21 cellular contexts compared by ENCODE assay signal in genomic region chr14:99342906-99343305, GRCh38.
A peak's percentile ranks its signal among the peaks of the same experiment; 100 is the strongest.
DNase-seq lines count a peak whose midpoint lies in the region; ATAC-seq and TF ChIP-seq lines count a peak whose summit lies in the region.
"Had no signal": no experiment of that assay in that cellular context is flagged by ENCODE, and none has a peak within 500 bp of the region (broad histone marks: within the 10 kb centered on the region; RNA-seq: fewer than 3 reads in every experiment).

No MANE protein-coding gene starts in this region.

- no peaks in the 10 kb centered on the region for H3K9me2 ChIP-seq in Karpas-422 (replicated peaks; ENCODE audit: insufficient read depth, low read length)

- no peaks in the 10 kb centered on the region for H3K36me3 Mint-ChIP-seq in activated naive CD4-positive, alpha-beta T cell treated with anti-CD3 and anti-CD28 coated beads, Interleukin-2, amount 50 U/mL, for 24 hours
- no peaks in the 10 kb centered on the region for H3K36me3 Mint-ChIP-seq in activated naive CD4-positive, alpha-beta T cell treated with anti-CD3 and anti-CD28 coated beads, Interleukin-2, amount 50 U/mL, for 72 hours
- no peaks in the 10 kb centered on the region for H3K36me3 Mint-ChIP-seq in neural crest cell (ENCODE audit: low read depth)
- H3K36me3 Mint-ChIP-seq in progenitor cell of endocrine pancreas (ENCODE audit: insufficient read depth): no peaks in the 10 kb centered on the region
- H3K36me3 Mint-ChIP-seq in CD4-positive, alpha-beta memory T cell: no peaks in the 10 kb centered on the region
- H3K36me3 Mint-ChIP-seq: CD14-positive monocyte; CD4-positive, CD25-positive, alpha-beta regulatory T cell; CD8-positive, alpha-beta T cell had no signal

- H3K79me2 ChIP-seq in Karpas-422 (ENCODE audit: low read length): no peaks in the 10 kb centered on the region

- WGBS in aorta, 2 donors: 87 to 95% methylated on average over 7 of the region's 7 CpGs

- no peak overlapping the region for H3K27ac ChIP-seq in aorta (ENCODE audit: low read depth in 1 of 2, low read length in 2 of 2)
- H3K27ac ChIP-seq in CD4-positive, alpha-beta memory T cell (ENCODE audit: low read depth, low read length): no peak overlapping the region
- H3K27ac ChIP-seq in Karpas-422 (ENCODE audit: low read length): no peak overlapping the region
- H3K27ac ChIP-seq: 22Rv1, A549, BLaER1 had no signal

- peaks cover 9% of the 10 kb centered on the region for H3K27me3 Mint-ChIP-seq in activated naive CD4-positive, alpha-beta T cell treated with anti-CD3 and anti-CD28 coated beads, Interleukin-2, amount 50 U/mL, for 24 hours
- H3K27me3 Mint-ChIP-seq in neural crest cell (ENCODE audit: low read depth) (peaks cover 11% of the 10 kb centered on the region), progenitor cell of endocrine pancreas (peaks cover 18% of the 10 kb centered on the region)
- H3K27me3 Mint-ChIP-seq in CD4-positive, alpha-beta memory T cell: peaks cover 15 to 30% of the 10 kb centered on the region in 2 donors

- no peak overlapping the region for H3K9ac ChIP-seq in Karpas-422 (ENCODE audit: low read length)
- H3K9ac ChIP-seq: BLaER1 had no signal

- H3K4me3 ChIP-seq in aorta (ENCODE audit: low read length in 2 of 2): no peak overlapping the region
- H3K4me3 ChIP-seq in CD4-positive, alpha-beta memory T cell (ENCODE audit: low read length in 2 of 2): no peak overlapping the region
- no peak overlapping the region for H3K4me3 ChIP-seq in Karpas-422 (ENCODE audit: low read length)
- H3K4me3 ChIP-seq: A549, BLaER1 had no signal

- TF ChIP-seq CTCF in neural crest cell (conservative IDR thresholded peaks at IDR 0.05) (no peak), progenitor cell of endocrine pancreas (IDR thresholded peaks at IDR 0.05; ENCODE audit: unreplicated experiment) (no peak)

- H3K27me3 ChIP-seq in aorta (ENCODE audit: control insufficient read depth in 1 of 2, insufficient read depth in 2 of 2, low read length in 1 of 2) (no peaks in the 10 kb centered on the region), Karpas-422 (ENCODE audit: low read length) (peaks cover 8% of the 10 kb centered on the region)
- H3K27me3 ChIP-seq in CD4-positive, alpha-beta memory T cell (ENCODE audit: insufficient read depth, low read length): no peaks in the 10 kb centered on the region
- H3K27me3 ChIP-seq: BLaER1 had no signal

- H3K9me3 ChIP-seq in aorta (ENCODE audit: control insufficient read depth, low read length): no peaks in the 10 kb centered on the region
- no peaks in the 10 kb centered on the region for H3K9me3 ChIP-seq in CD4-positive, alpha-beta memory T cell (ENCODE audit: control insufficient read depth in 1 of 2, low read length in 2 of 2)
- no peaks in the 10 kb centered on the region for H3K9me3 ChIP-seq in Karpas-422 (ENCODE audit: low read length)
- H3K9me3 ChIP-seq: Caco-2 had no signal

- no peak overlapping the region for H2AFZ ChIP-seq in Karpas-422 (ENCODE audit: low read length)

- POLR2A ChIA-PET in CD4-positive, alpha-beta memory T cell (lab: Charles Lee; ENCODE audit: partially characterized antibody): no interaction called here

- CTCF ChIA-PET in CD4-positive, alpha-beta memory T cell (lab: Charles Lee; ENCODE audit: partially characterized antibody): no interaction called here

- H3K36me3 ChIP-seq in aorta (ENCODE audit: control insufficient read depth in 1 of 2, insufficient read depth in 2 of 2, low read length in 1 of 2) (no peaks in the 10 kb centered on the region), Karpas-422 (ENCODE audit: insufficient read depth, low read length) (no peaks in the 10 kb centered on the region)
- H3K36me3 ChIP-seq in CD4-positive, alpha-beta memory T cell (ENCODE audit: insufficient read depth, low read length): no peaks in the 10 kb centered on the region
- H3K36me3 ChIP-seq: BLaER1 had no signal

- ATAC-seq in activated naive CD4-positive, alpha-beta T cell treated with anti-CD3 and anti-CD28 coated beads, Interleukin-2, amount 50 U/mL, for 72 hours: no peak
- no peak for ATAC-seq in aorta (ENCODE audit: low FRiP score)
- ATAC-seq: A549; CD8-positive, alpha-beta T cell had no signal

- no peaks in the 10 kb centered on the region for H3K9me3 Mint-ChIP-seq in activated naive CD4-positive, alpha-beta T cell treated with anti-CD3 and anti-CD28 coated beads, Interleukin-2, amount 50 U/mL, for 24 hours
- no peaks in the 10 kb centered on the region for H3K9me3 Mint-ChIP-seq in activated naive CD4-positive, alpha-beta T cell treated with anti-CD3 and anti-CD28 coated beads, Interleukin-2, amount 50 U/mL, for 72 hours
- peaks cover 7% of the 10 kb centered on the region for H3K9me3 Mint-ChIP-seq in neural crest cell
- peaks cover 4% of the 10 kb centered on the region for H3K9me3 Mint-ChIP-seq in progenitor cell of endocrine pancreas (ENCODE audit: low read depth)
- H3K9me3 Mint-ChIP-seq in CD4-positive, alpha-beta memory T cell: peaks cover 0 to 5% (median 3%) of the 10 kb centered on the region in 8 donors

- H4K20me1 ChIP-seq in Karpas-422 (ENCODE audit: insufficient read depth, low read depth, low read length): no peaks in the 10 kb centered on the region
- H4K20me1 ChIP-seq: BLaER1 had no signal

- no peaks in the 10 kb centered on the region for H3K4me1 ChIP-seq in aorta (ENCODE audit: control insufficient read depth in 1 of 2, insufficient read depth in 2 of 2, low read length in 2 of 2)
- no peaks in the 10 kb centered on the region for H3K4me1 ChIP-seq in CD4-positive, alpha-beta memory T cell (ENCODE audit: insufficient read depth, low read length)
- H3K4me1 ChIP-seq in Karpas-422 (ENCODE audit: low read length): no peaks in the 10 kb centered on the region
- H3K4me1 ChIP-seq: A549, BLaER1 had no signal

- DNase-seq in activated naive CD4-positive, alpha-beta T cell treated with anti-CD3 and anti-CD28 coated beads, Interleukin-2, amount 50 U/mL, for 72 hours (ENCODE audit: low spot score in 2 of 2): no peak
- DNase-seq in neural crest cell (ENCODE audit: low read depth, low spot score) (no peak), progenitor cell of endocrine pancreas (ENCODE audit: low spot score, unreplicated experiment) (no peak), aorta (peak; percentile 34 to 39), NAMALWA (ENCODE audit: low spot score) (no peak), Karpas-422 (no peak)
- no peak for DNase-seq in CD4-positive, alpha-beta memory T cell
- DNase-seq: AML-193; C1 segment of cervical spinal cord; Caco-2; Calu3; CD4-positive, CD25-positive, alpha-beta regulatory T cell; CD8-positive, alpha-beta T cell; DMS79 treated with DMSO at 0.1 percent for 48 hours; GF-D8 had no signal

- intact Hi-C loops in aorta (cut with DNase I): no loop called here
- intact Hi-C loops in CD4-positive, alpha-beta memory T cell (cut with micrococcal nuclease): no loop called here

- peak overlapping the region; percentile 20 for H3K27ac Mint-ChIP-seq in activated naive CD4-positive, alpha-beta T cell treated with anti-CD3 and anti-CD28 coated beads, Interleukin-2, amount 50 U/mL, for 24 hours
- H3K27ac Mint-ChIP-seq in activated naive CD4-positive, alpha-beta T cell treated with anti-CD3 and anti-CD28 coated beads, Interleukin-2, amount 50 U/mL, for 72 hours: no peak overlapping the region
- H3K27ac Mint-ChIP-seq in neural crest cell (ENCODE audit: unreplicated experiment) (peak overlapping the region; percentile 57), progenitor cell of endocrine pancreas (peak overlapping the region; percentile 56)
- H3K27ac Mint-ChIP-seq in CD4-positive, alpha-beta memory T cell: no peak overlapping the region
- H3K27ac Mint-ChIP-seq: B cell; CD8-positive, alpha-beta T cell had no signal

- no peak overlapping the region for H3K4me3 Mint-ChIP-seq in activated naive CD4-positive, alpha-beta T cell treated with anti-CD3 and anti-CD28 coated beads, Interleukin-2, amount 50 U/mL, for 24 hours
- H3K4me3 Mint-ChIP-seq in neural crest cell (no peak overlapping the region), progenitor cell of endocrine pancreas (ENCODE audit: low read depth) (no peak overlapping the region)
- no peak overlapping the region for H3K4me3 Mint-ChIP-seq in CD4-positive, alpha-beta memory T cell
- H3K4me3 Mint-ChIP-seq: B cell; CD14-positive monocyte; CD4-positive, CD25-positive, alpha-beta regulatory T cell; CD8-positive, alpha-beta T cell had no signal

- H3K4me1 Mint-ChIP-seq in activated naive CD4-positive, alpha-beta T cell treated with anti-CD3 and anti-CD28 coated beads, Interleukin-2, amount 50 U/mL, for 24 hours: no peaks in the 10 kb centered on the region
- H3K4me1 Mint-ChIP-seq in neural crest cell (no peaks in the 10 kb centered on the region), progenitor cell of endocrine pancreas (ENCODE audit: low read depth) (peaks cover 17% of the 10 kb centered on the region)
- no peaks in the 10 kb centered on the region for H3K4me1 Mint-ChIP-seq in CD4-positive, alpha-beta memory T cell
- H3K4me1 Mint-ChIP-seq: B cell; CD14-positive monocyte; CD4-positive, CD25-positive, alpha-beta regulatory T cell had no signal

- no peak overlapping the region for H3K4me2 ChIP-seq in Karpas-422 (ENCODE audit: low read depth, low read length, poor library complexity, severe bottlenecking)
- H3K4me2 ChIP-seq: A549, BLaER1 had no signal

Comparison
In these comparisons a context has a peak if more than half of its experiments do, and no peak if none do; other contexts are left out.
1. H3K27ac Mint-ChIP-seq: peak in activated naive CD4-positive, alpha-beta T cell treated with anti-CD3 and anti-CD28 coated beads, Interleukin-2, amount 50 U/mL, for 24 hours (single experiment), neural crest cell (single experiment) and progenitor cell of endocrine pancreas (single experiment); none in activated naive CD4-positive, alpha-beta T cell treated with anti-CD3 and anti-CD28 coated beads, Interleukin-2, amount 50 U/mL, for 72 hours (0 of 2) and CD4-positive, alpha-beta memory T cell (0 of 7).
2. DNase-seq: peak in aorta (2 of 2); none in activated naive CD4-positive, alpha-beta T cell treated with anti-CD3 and anti-CD28 coated beads, Interleukin-2, amount 50 U/mL, for 72 hours (0 of 2), neural crest cell (single experiment), progenitor cell of endocrine pancreas (single experiment), CD4-positive, alpha-beta memory T cell (0 of 5), NAMALWA (single experiment) and Karpas-422 (single experiment).